In the genomic region with DNA sequence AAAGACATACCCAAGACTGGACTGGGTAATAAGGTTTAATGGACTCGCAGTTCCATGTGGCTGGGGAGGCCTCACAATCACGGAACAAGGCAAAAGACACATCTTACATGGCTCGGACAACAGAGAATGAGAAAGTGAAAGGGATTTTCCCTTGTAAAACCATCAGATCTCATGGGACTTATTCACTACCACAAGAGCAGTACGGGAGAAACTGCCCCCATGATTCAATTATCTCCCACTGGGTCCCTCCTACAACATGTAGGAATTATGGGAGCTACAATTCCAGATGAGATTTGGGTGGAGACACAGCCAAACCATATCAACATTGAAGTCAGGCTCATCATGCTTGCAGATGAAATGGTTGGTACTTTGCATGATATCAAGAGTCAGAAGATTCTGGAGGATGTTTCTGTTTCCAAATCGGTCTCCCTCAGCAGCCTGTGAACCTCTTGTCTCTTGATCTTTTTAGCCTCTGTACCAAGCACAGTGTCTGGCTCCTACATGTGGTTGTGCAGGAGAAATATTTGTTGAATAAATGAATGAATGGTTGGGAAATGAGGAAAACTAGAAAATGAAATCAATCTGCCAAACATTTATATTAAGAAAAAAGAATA, we compare ENCODE assay signal across 13 cellular contexts.
DNase-seq lines count a peak whose midpoint lies in the region; ATAC-seq, FAIRE-seq and TF ChIP-seq lines count a peak whose summit lies in the region.
"Had no signal": no experiment of that assay in that cellular context is flagged by ENCODE, and none has a peak within 500 bp of the region (broad histone marks: within the 10 kb centered on the region; RNA-seq: fewer than 3 reads in every experiment).

No MANE protein-coding gene starts in this region.

- no peak; the same call in 1 of the 2 replicates for TF ChIP-seq POLR2A in GM12891 (IDR thresholded peaks at IDR 0.05; ENCODE audit: low read depth, low read length)
- TF ChIP-seq POLR2A in heart left ventricle (IDR thresholded peaks at IDR 0.05), result no peak
- TF ChIP-seq POLR2A in prostate gland (IDR thresholded peaks at IDR 0.05), result no peak

- peak; percentile 76 for FAIRE-seq in GM12891 (lab: Jason Lieb, UNC)

- H3K27me3 ChIP-seq in heart left ventricle, result no peaks in the 10 kb centered on the region
- no peaks in the 10 kb centered on the region for H3K27me3 ChIP-seq in prostate gland (replicated peaks; ENCODE audit: insufficient read depth)
- H3K27me3 ChIP-seq: sigmoid colon, testis had no signal

- ATAC-seq in GM19438 (IDR thresholded peaks at IDR 0.05; ENCODE audit: low read depth, unreplicated experiment), result peak; percentile 82
- peak; percentile 85 for ATAC-seq in HG02678 (IDR thresholded peaks at IDR 0.05; ENCODE audit: unreplicated experiment)
- peak; percentile 90 for ATAC-seq in HG03432 (IDR thresholded peaks at IDR 0.05; ENCODE audit: unreplicated experiment)
- no peak for ATAC-seq in heart left ventricle

- H3K4me3 ChIP-seq in heart left ventricle (no peak overlapping the region), prostate gland (no peak overlapping the region)
- H3K4me3 ChIP-seq: sigmoid colon, testis had no signal

- 89 to 93% (median 91%) methylated on average over 5 of the region's 5 CpGs for WGBS in heart left ventricle, 4 donors
- WGBS in prostate gland, result 94% methylated on average over 5 of the region's 5 CpGs

- H3K27ac ChIP-seq in heart left ventricle (no peak overlapping the region), prostate gland (no peak overlapping the region)
- H3K27ac ChIP-seq: sigmoid colon, testis had no signal

- no peaks in the 10 kb centered on the region for H3K9me3 ChIP-seq in heart left ventricle
- H3K9me3 ChIP-seq in prostate gland, result no peaks in the 10 kb centered on the region
- H3K9me3 ChIP-seq: sigmoid colon, testis had no signal

- TF ChIP-seq CTCF in heart left ventricle (IDR thresholded peaks at IDR 0.05), result no peak
- TF ChIP-seq CTCF in prostate gland (IDR thresholded peaks at IDR 0.05), result no peak

- H3K36me3 ChIP-seq in heart left ventricle (no peaks in the 10 kb centered on the region), prostate gland (no peaks in the 10 kb centered on the region)
- H3K36me3 ChIP-seq: sigmoid colon had no signal

- DNase-seq in GM12891 (ENCODE audit: insufficient read length, low spot score) (no peak), heart left ventricle (no peak), prostate gland (ENCODE audit: low spot score) (no peak), hepatic stellate cell (ENCODE audit: low spot score) (no peak), NCI-H1105 (lab: John Stamatoyannopoulos, UW) (no peak)
- DNase-seq: activated CD4-positive, alpha-beta memory T cell treated with anti-CD3 and anti-CD28 coated beads, Interleukin-2, amount 10 ng/mL, durations not matched to agents 7 days and 5 days; activated naive CD4-positive, alpha-beta T cell treated with anti-CD3 and anti-CD28 coated beads, Interleukin-2, amount 10 ng/mL, durations not matched to agents 7 days and 5 days; immature natural killer cell; sigmoid colon; testis had no signal

- intact Hi-C loops in heart left ventricle (cut with DNase I) (no loop called here), prostate gland (cut with DNase I) (no loop called here)

- H3K4me1 ChIP-seq in heart left ventricle (no peaks in the 10 kb centered on the region), prostate gland (replicated peaks) (no peaks in the 10 kb centered on the region)
- H3K4me1 ChIP-seq: sigmoid colon, testis had no signal

TF ChIP-seq in GM12891, 5 proteins besides CTCF, POLR2A, EP300 and RAD21:
- no peak for TF ChIP-seq TAF1 (IDR thresholded peaks at IDR 0.05; ENCODE audit: low read depth, low read length)
- 0 out of 2 replicates have a peak, but pooled peaks have one; percentile 22 for TF ChIP-seq POLR2AphosphoS5 (IDR thresholded peaks at IDR 0.05; ENCODE audit: low read depth, low read length)
- no peak for TF ChIP-seq PAX5 (IDR thresholded peaks at IDR 0.05; ENCODE audit: insufficient read depth, low read length, severe bottlenecking)
- no peak for TF ChIP-seq POU2F2 (IDR thresholded peaks at IDR 0.05; ENCODE audit: low read depth, low read length)
- no peak for TF ChIP-seq SPI1 (IDR thresholded peaks at IDR 0.05; ENCODE audit: low read depth, low read length)

Comparison
In these comparisons a context has a peak if more than half of its experiments do, and no peak if none do; other contexts are left out.
1. ATAC-seq: peak in GM19438 (single experiment), HG02678 (single experiment) and HG03432 (single experiment); none in heart left ventricle (0 of 4).